In genomic region chr21:33514234-33514633, GRCh38 we compare ENCODE assay signal across 1 cellular context.
TF ChIP-seq lines count a peak whose summit lies in the region.

No MANE protein-coding gene starts in this region.

TF ChIP-seq in IMR-90, 13 proteins besides CTCF, POLR2A, EP300 and RAD21:
- TF ChIP-seq FOS (IDR thresholded peaks at IDR 0.05; ENCODE audit: low read depth, low read length): no peak
- TF ChIP-seq BHLHE40 (IDR thresholded peaks at IDR 0.05; ENCODE audit: low read depth, low read length): no peak
- TF ChIP-seq MAFK (IDR thresholded peaks at IDR 0.05; ENCODE audit: low read depth, low read length): no peak
- TF ChIP-seq NFE2L2 (IDR thresholded peaks at IDR 0.05; ENCODE audit: low read depth, low read length): no peak
- TF ChIP-seq CHD1 (IDR thresholded peaks at IDR 0.05; ENCODE audit: low read depth, low read length): no peak
- TF ChIP-seq CEBPB (IDR thresholded peaks at IDR 0.05; ENCODE audit: low read depth, low read length): peak; percentile 63
- no peak for TF ChIP-seq MAZ (IDR thresholded peaks at IDR 0.05; ENCODE audit: borderline replicate concordance, low read depth, low read length)
